In the genomic region with DNA sequence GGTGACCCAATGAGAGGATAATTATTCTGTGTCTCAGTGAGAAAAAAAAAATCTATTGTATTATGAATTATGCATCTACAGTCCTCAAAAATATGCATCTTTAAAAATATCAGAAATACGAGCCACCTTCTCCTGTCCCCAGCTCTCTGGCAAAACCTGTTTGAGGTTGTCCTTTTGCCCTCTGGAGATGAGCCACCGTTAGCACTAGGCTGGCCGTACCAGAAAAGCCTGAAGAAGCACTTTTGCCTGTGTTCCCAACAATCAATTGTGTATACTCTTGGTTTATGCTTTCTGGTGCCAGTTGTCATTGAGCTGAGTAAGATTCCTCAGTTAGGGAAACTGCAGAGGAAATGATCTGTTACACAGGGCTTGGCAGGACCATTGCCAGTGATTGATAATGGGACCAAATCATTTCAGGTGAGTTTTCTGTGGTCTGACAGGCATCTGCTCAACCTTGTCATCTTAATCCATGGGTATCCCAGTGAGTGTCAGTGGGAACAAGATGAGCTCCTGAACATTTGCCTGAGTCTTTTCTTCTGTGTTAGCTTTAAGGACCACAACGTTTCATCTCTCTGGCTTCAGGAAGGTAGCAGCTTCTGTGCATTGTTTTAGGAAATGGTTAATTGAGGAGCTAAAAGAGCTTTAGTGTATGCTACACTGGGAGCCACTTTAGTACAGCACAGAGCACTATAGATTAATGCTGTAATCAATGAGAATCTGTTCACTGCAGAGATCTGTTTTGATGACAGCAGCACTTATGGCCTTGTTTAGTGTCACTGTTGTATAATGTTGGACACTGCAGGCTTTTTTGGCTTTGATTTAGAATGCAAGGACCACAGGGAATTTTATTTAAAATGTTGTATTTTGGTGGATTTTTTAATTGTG, we compare ENCODE assay signal across 17 cellular contexts.
DNase-seq lines count a peak whose midpoint lies in the region; ATAC-seq and TF ChIP-seq lines count a peak whose summit lies in the region.
"Had no signal": no experiment of that assay in that cellular context is flagged by ENCODE, and none has a peak within 500 bp of the region (broad histone marks: within the 10 kb centered on the region; RNA-seq: fewer than 3 reads in every experiment).

No MANE protein-coding gene starts in this region.

- no peak overlapping the region for H3K27ac Mint-ChIP-seq in HFFc6
- H3K27ac Mint-ChIP-seq: activated CD8-positive, alpha-beta T cell treated with anti-CD3 and anti-CD28 coated beads for 36 hours had no signal

- no peaks in the 10 kb centered on the region for H4K20me1 ChIP-seq in PC-3 (ENCODE audit: low read length)

- no peaks in the 10 kb centered on the region for H3K36me3 Mint-ChIP-seq in HFFc6 (ENCODE audit: low read depth)

- intact Hi-C loops in PC-3 (cut with micrococcal nuclease) = no loop called here

- peak; percentile 33 for ATAC-seq in PC-3
- ATAC-seq: activated CD8-positive, alpha-beta T cell treated with anti-CD3 and anti-CD28 coated beads for 36 hours; gastrocnemius medialis; HCT116; upper lobe of right lung had no signal

- H3K4me1 Mint-ChIP-seq in HFFc6 (ENCODE audit: low read depth) = peaks cover 10% of the 10 kb centered on the region

- no peak overlapping the region for H3K9ac ChIP-seq in PC-3 (ENCODE audit: low read length)

- no peak overlapping the region for H3K4me3 ChIP-seq in PC-3 (ENCODE audit: low read length)
- H3K4me3 ChIP-seq: gastrocnemius medialis, spleen, upper lobe of right lung had no signal

- peaks cover 3% of the 10 kb centered on the region for H3K27me3 Mint-ChIP-seq in HFFc6 (ENCODE audit: insufficient read depth)
- H3K27me3 Mint-ChIP-seq: activated CD8-positive, alpha-beta T cell treated with anti-CD3 and anti-CD28 coated beads for 36 hours had no signal

- TF ChIP-seq CTCF in PC-3 (conservative IDR thresholded peaks at IDR 0.05; ENCODE audit: low read depth, low read length) = no peak
- TF ChIP-seq CTCF in HFFc6 (IDR thresholded peaks at IDR 0.05) = no peak

- no peaks in the 10 kb centered on the region for H3K9me3 Mint-ChIP-seq in HFFc6
- H3K9me3 Mint-ChIP-seq: activated CD8-positive, alpha-beta T cell treated with anti-CD3 and anti-CD28 coated beads for 36 hours had no signal

- H3K4me3 Mint-ChIP-seq in HFFc6 = no peak overlapping the region
- H3K4me3 Mint-ChIP-seq: activated CD8-positive, alpha-beta T cell treated with anti-CD3 and anti-CD28 coated beads for 36 hours had no signal

- CTCF ChIA-PET in PC-3 (lab: Charles Lee) = no interaction called here

- no peaks in the 10 kb centered on the region for H3K9me3 ChIP-seq in PC-3 (ENCODE audit: low read length)
- H3K9me3 ChIP-seq: gastrocnemius medialis, spleen, upper lobe of right lung had no signal

- DNase-seq in DMS53 treated with DMSO at 0.1 percent for 48 hours (lab: John Stamatoyannopoulos, UW; ENCODE audit: unreplicated experiment) (peak; percentile 80), PC-3 (peak; percentile 68), inferior parietal cortex (ENCODE audit: extremely low spot score) (peak; percentile 29), pons (ENCODE audit: low spot score) (peak; percentile 36), HFFc6 (no peak), NCI-H146 (lab: John Stamatoyannopoulos, UW) (no peak), hepatic stellate cell (ENCODE audit: low spot score) (no peak)
- DNase-seq: activated CD8-positive, alpha-beta T cell treated with anti-CD3 and anti-CD28 coated beads for 36 hours; amniotic stem cell; gastrocnemius medialis; Kasumi-1; NCI-H2171; spleen; stimulated activated CD4-positive, alpha-beta T cell treated with anti-CD3 and anti-CD28 coated beads, Interleukin-4, amount 100 ng/mL, for 4 hours; T-helper 9 cell; upper lobe of right lung had no signal

- no peaks in the 10 kb centered on the region for H3K9me2 ChIP-seq in PC-3 (replicated peaks; ENCODE audit: low read length)

- BruUV-seq in PC-3 (replicated peaks; lab: Mats Ljungman, UMichigan) = no TSS peak

- H2AFZ ChIP-seq in PC-3 (ENCODE audit: low read length) = no peak overlapping the region

- H3K4me1 ChIP-seq in PC-3 (ENCODE audit: insufficient read depth, low read length) = peaks cover 10% of the 10 kb centered on the region; the same call in 1 of the 2 replicates
- H3K4me1 ChIP-seq: gastrocnemius medialis, spleen, upper lobe of right lung had no signal

- no peaks in the 10 kb centered on the region for H3K27me3 ChIP-seq in PC-3 (ENCODE audit: low read length)
- H3K27me3 ChIP-seq: gastrocnemius medialis, spleen, upper lobe of right lung had no signal

- no peaks in the 10 kb centered on the region for H3F3A ChIP-seq in PC-3 (ENCODE audit: low read length, unreplicated experiment)

- no peak overlapping the region for H3K4me2 ChIP-seq in PC-3 (ENCODE audit: low read length)

- H3K79me2 ChIP-seq in PC-3 (ENCODE audit: low read length) = no peaks in the 10 kb centered on the region

- POLR2A ChIA-PET in PC-3 (lab: Charles Lee; ENCODE audit: unreplicated experiment) = no interaction called here

- no peaks in the 10 kb centered on the region for H3K36me3 ChIP-seq in PC-3 (ENCODE audit: low read depth, low read length)
- H3K36me3 ChIP-seq: gastrocnemius medialis, spleen, upper lobe of right lung had no signal

- no peak overlapping the region for H3K27ac ChIP-seq in PC-3 (ENCODE audit: low read length)
- H3K27ac ChIP-seq: gastrocnemius medialis, spleen, upper lobe of right lung had no signal

Comparison
In these comparisons a context has a peak if more than half of its experiments do, and no peak if none do; other contexts are left out.
1. DNase-seq: peak in DMS53 treated with DMSO at 0.1 percent for 48 hours (single experiment), PC-3 (single experiment), inferior parietal cortex (single experiment) and pons (single experiment); none in HFFc6 (single experiment), NCI-H146 (single experiment) and hepatic stellate cell (single experiment).